Comparison of ENCODE assay signal across 22 cellular contexts in the genomic region with DNA sequence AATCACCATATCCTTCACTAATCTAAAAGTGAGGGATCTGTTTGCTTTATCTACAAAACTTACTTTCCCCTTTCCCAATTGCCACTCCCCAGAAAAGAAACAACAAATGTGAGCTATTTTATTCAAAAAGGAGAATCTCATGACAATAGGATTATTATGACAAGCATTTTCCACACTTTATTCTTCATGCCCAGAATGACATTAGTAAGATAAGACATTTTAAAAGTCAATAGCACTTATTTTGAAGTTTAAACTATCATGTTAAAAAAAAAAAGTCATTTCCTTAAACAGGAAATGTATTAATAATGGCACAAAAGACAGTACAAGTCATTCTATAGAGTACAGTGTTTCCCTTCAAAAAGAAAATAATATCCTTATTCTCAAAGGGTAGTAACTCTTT. TPM values are rescaled to one million over a fixed set of nuclear protein-coding genes. Genes with fewer than 3 reads are reported as not detected.
DNase-seq lines count a peak whose midpoint lies in the region; ATAC-seq, FAIRE-seq and TF ChIP-seq lines count a peak whose summit lies in the region.
"Had no signal": no experiment of that assay in that cellular context is flagged by ENCODE, and none has a peak within 500 bp of the region (broad histone marks: within the 10 kb centered on the region; RNA-seq: fewer than 3 reads in every experiment).

No MANE protein-coding gene starts in this region.

- H3K4me1 Mint-ChIP-seq in Caco-2 (ENCODE audit: low read depth, unreplicated experiment), result no peaks in the 10 kb centered on the region

- TF ChIP-seq RAD21 in HepG2 (CRISPR knock-in tag; IDR thresholded peaks at IDR 0.05), result no peak

- no peaks in the 10 kb centered on the region for H4K20me1 ChIP-seq in HepG2 (ENCODE audit: insufficient read depth, low read length)
- no peaks in the 10 kb centered on the region for H4K20me1 ChIP-seq in endothelial cell of umbilical vein (replicated peaks; ENCODE audit: control insufficient read depth, extremely low read depth, insufficient read depth, low read length)
- H4K20me1 ChIP-seq: BLaER1 treated with 17β-estradiol and CSF1 and Interleukin-3, amounts not matched to agents 10 nM and 100 nM had no signal

- H3K27me3 Mint-ChIP-seq in Caco-2 (ENCODE audit: insufficient read depth, unreplicated experiment), result peaks cover 16% of the 10 kb centered on the region

- H3K27me3 ChIP-seq in HepG2 (ENCODE audit: control insufficient read depth in 1 of 2, insufficient read depth in 2 of 2, low read length in 2 of 2) (peaks cover 3 to 19% of the 10 kb centered on the region in 2 experiments; a peak in 3 of 5 replicates), right lobe of liver (no peaks in the 10 kb centered on the region), endothelial cell of umbilical vein (ENCODE audit: control insufficient read depth in 2 of 2, insufficient read depth in 2 of 2, low read length in 2 of 2) (no peaks in the 10 kb centered on the region), Caco-2 (replicated peaks; ENCODE audit: control insufficient read depth, insufficient read depth, low read length) (no peaks in the 10 kb centered on the region)
- H3K27me3 ChIP-seq: BE2C had no signal

- POLR2A ChIA-PET in HepG2 (lab: Yijun Ruan, JAX) (no interaction called here), endothelial cell of umbilical vein (lab: Charles Lee) (no interaction called here), Caco-2 (lab: Charles Lee) (no interaction called here)

- H2AFZ ChIP-seq in HepG2 (ENCODE audit: low read length), result no peak overlapping the region
- no peak overlapping the region for H2AFZ ChIP-seq in endothelial cell of umbilical vein (ENCODE audit: low read depth, low read length)
- H2AFZ ChIP-seq: GM23338 had no signal

- FAIRE-seq in HepG2 (lab: Jason Lieb, UNC) (no peak), RCC 7860 (lab: Jason Lieb, UNC) (peak; percentile 11), endothelial cell of umbilical vein (lab: Jason Lieb, UNC) (no peak), GM19239 (lab: Jason Lieb, UNC) (no peak)
- FAIRE-seq: GM12878 had no signal

- H3K9ac ChIP-seq in HepG2 (ENCODE audit: insufficient read depth, low read depth, low read length) (no peak overlapping the region), endothelial cell of umbilical vein (replicated peaks; ENCODE audit: extremely low read depth, insufficient read depth, low read length) (no peak overlapping the region)
- H3K9ac ChIP-seq: BLaER1 treated with 17β-estradiol and CSF1 and Interleukin-3, amounts not matched to agents 10 nM and 100 nM had no signal

- no peak overlapping the region for H3K27ac Mint-ChIP-seq in Caco-2 (ENCODE audit: unreplicated experiment)
- H3K27ac Mint-ChIP-seq: CD14-positive monocyte; CD4-positive, alpha-beta memory T cell; GM23338; H9 had no signal

- H3K4me1 ChIP-seq in HepG2 (ENCODE audit: insufficient read depth, low read length) (peaks cover under 1% of the 10 kb centered on the region; the same call in 1 of the 2 replicates), right lobe of liver (peaks cover 0 to under 1% (median 0%) of the 10 kb centered on the region in 4 donors), endothelial cell of umbilical vein (ENCODE audit: control insufficient read depth, extremely low read depth, insufficient read depth, low read length) (peaks cover 16% of the 10 kb centered on the region), Caco-2 (no peaks in the 10 kb centered on the region)
- H3K4me1 ChIP-seq: BE2C; BLaER1 treated with 17β-estradiol and CSF1 and Interleukin-3, amounts not matched to agents 10 nM and 100 nM had no signal

- no peaks in the 10 kb centered on the region for H3K36me3 Mint-ChIP-seq in Caco-2 (ENCODE audit: insufficient read depth, unreplicated experiment)
- H3K36me3 Mint-ChIP-seq: CD14-positive monocyte; CD4-positive, alpha-beta memory T cell had no signal

- H3K4me2 ChIP-seq in HepG2 (ENCODE audit: low read depth, low read length), result no peak overlapping the region
- H3K4me2 ChIP-seq in endothelial cell of umbilical vein (ENCODE audit: insufficient read depth, low read length), result peak overlapping the region; percentile 78
- H3K4me2 ChIP-seq: BLaER1 treated with 17β-estradiol and CSF1 and Interleukin-3, amounts not matched to agents 10 nM and 100 nM; GM23338 had no signal

- no peak overlapping the region for H3K4me3 Mint-ChIP-seq in Caco-2 (ENCODE audit: unreplicated experiment)
- H3K4me3 Mint-ChIP-seq: CD14-positive monocyte; CD4-positive, alpha-beta memory T cell; GM23338; H9 had no signal

- no peak overlapping the region for H3K27ac ChIP-seq in HepG2 (ENCODE audit: extremely low read length, insufficient read depth, low read length)
- H3K27ac ChIP-seq in right lobe of liver, result no peak overlapping the region
- H3K27ac ChIP-seq in endothelial cell of umbilical vein (ENCODE audit: insufficient read depth, low read depth, low read length), result peak overlapping the region; percentile 26
- H3K27ac ChIP-seq: 22Rv1; BLaER1 treated with 17β-estradiol and CSF1 and Interleukin-3, amounts not matched to agents 10 nM and 100 nM had no signal

- TF ChIP-seq POLR2A in HepG2 (IDR thresholded peaks at IDR 0.05; ENCODE audit: insufficient read depth in 1 of 2, low read depth in 2 of 2, low read length in 2 of 2) (no peak), right lobe of liver (IDR thresholded peaks at IDR 0.05) (no peak), endothelial cell of umbilical vein (IDR thresholded peaks at IDR 0.05; ENCODE audit: low read depth, low read length) (no peak)

- in situ Hi-C loops in HepG2 (cut with HindIII; ENCODE audit: extremely low pct_ligation_motif_present, low pct_unique_long_range_greater_than_20kb), result no loop called here

- DNase-seq in HepG2 (ENCODE audit: low spot score) (no peak), right lobe of liver (no peak), RCC 7860 (ENCODE audit: low spot score) (no peak), endothelial cell of umbilical vein (ENCODE audit: low read depth, low spot score) (peak; percentile 59), GM19239 (ENCODE audit: insufficient read length, low spot score) (no peak), Caco-2 (no peak)
- DNase-seq: ACHN; AML-193; BE2C; CD4-positive, alpha-beta memory T cell; COR-L47; DMS153; DND-41; GDM1; H9 had no signal

- H3K9me3 ChIP-seq in HepG2 (ENCODE audit: low read length) (no peaks in the 10 kb centered on the region), right lobe of liver (no peaks in the 10 kb centered on the region), endothelial cell of umbilical vein (replicated peaks; ENCODE audit: control insufficient read depth, insufficient read depth, low read length) (no peaks in the 10 kb centered on the region), Caco-2 (no peaks in the 10 kb centered on the region)
- H3K9me3 ChIP-seq: BE2C; BLaER1 treated with 17β-estradiol and CSF1 and Interleukin-3, amounts not matched to agents 10 nM and 100 nM had no signal

- no peaks in the 10 kb centered on the region for H3K9me1 ChIP-seq in endothelial cell of umbilical vein (replicated peaks; ENCODE audit: control insufficient read depth, extremely low read depth, insufficient read depth, low read length)

- no TSS peak for BruUV-seq in HepG2 (replicated peaks; lab: Mats Ljungman, UMichigan)
- no TSS peak for BruUV-seq in endothelial cell of umbilical vein (replicated peaks; lab: Mats Ljungman, UMichigan)
- no TSS peak for BruUV-seq in Caco-2 (replicated peaks; lab: Mats Ljungman, UMichigan)

- no peak for ATAC-seq in HepG2
- ATAC-seq in right lobe of liver, result no peak
- ATAC-seq in HG02623 (IDR thresholded peaks at IDR 0.05; ENCODE audit: unreplicated experiment), result no peak
- ATAC-seq: GM12878, GM23338, HCT116 had no signal

- intact Hi-C loops in HepG2 (cut with micrococcal nuclease; ENCODE audit: unreplicated experiment) (no loop called here), right lobe of liver (cut with DNase I) (no loop called here), endothelial cell of umbilical vein (cut with micrococcal nuclease) (no loop called here), Caco-2 (cut with micrococcal nuclease; ENCODE audit: unreplicated experiment) (no loop called here)

- TF ChIP-seq CTCF in HepG2 (CRISPR knock-in tag; IDR thresholded peaks at IDR 0.05) (no peak), right lobe of liver (IDR thresholded peaks at IDR 0.05) (no peak), endothelial cell of umbilical vein (IDR thresholded peaks at IDR 0.05; ENCODE audit: extremely low read depth in 1 of 2, insufficient read depth in 1 of 2, low read depth in 1 of 2, low read length in 2 of 2) (no peak), Caco-2 (IDR thresholded peaks at IDR 0.05; ENCODE audit: insufficient read depth in 1 of 2, low read depth in 1 of 2, low read length in 1 of 2, severe bottlenecking in 1 of 2, unreplicated experiment in 1 of 2) (no peak)

- H3K4me3 ChIP-seq in HepG2 (replicated peaks in 1 of 3; ENCODE audit: insufficient read depth in 1 of 3, low read depth in 2 of 3, low read length in 3 of 3) (no peak overlapping the region), right lobe of liver (no peak overlapping the region), endothelial cell of umbilical vein (replicated peaks in 1 of 3; ENCODE audit: insufficient read depth in 1 of 3, low read depth in 1 of 3, low read length in 3 of 3) (no peak overlapping the region), Caco-2 (ENCODE audit: low read depth, low read length) (no peak overlapping the region)
- H3K4me3 ChIP-seq: BLaER1 treated with 17β-estradiol and CSF1 and Interleukin-3, amounts not matched to agents 10 nM and 100 nM; GM12878; GM23338 had no signal

- TF ChIP-seq EP300 in HepG2 (IDR thresholded peaks at IDR 0.05; ENCODE audit: low read depth in 2 of 2, low read length in 2 of 2), result no peak
- no peak for TF ChIP-seq EP300 in HepG2 (CRISPR knock-in tag; IDR thresholded peaks at IDR 0.05; ENCODE audit: borderline replicate concordance)

- no peaks in the 10 kb centered on the region for H3K79me2 ChIP-seq in HepG2 (ENCODE audit: insufficient read depth, low read length)
- no peaks in the 10 kb centered on the region for H3K79me2 ChIP-seq in endothelial cell of umbilical vein (ENCODE audit: control insufficient read depth, insufficient read depth, low read length)

- no peaks in the 10 kb centered on the region for H3K36me3 ChIP-seq in HepG2 (replicated peaks in 1 of 2; ENCODE audit: control insufficient read depth in 1 of 2, insufficient read depth in 2 of 2, low read length in 2 of 2)
- no peaks in the 10 kb centered on the region for H3K36me3 ChIP-seq in right lobe of liver
- H3K36me3 ChIP-seq in endothelial cell of umbilical vein (ENCODE audit: control insufficient read depth in 2 of 2, extremely low read depth in 1 of 2, insufficient read depth in 2 of 2, low read length in 2 of 2), result no peaks in the 10 kb centered on the region
- H3K36me3 ChIP-seq in Caco-2 (ENCODE audit: control insufficient read depth, insufficient read depth, low read length), result no peaks in the 10 kb centered on the region
- H3K36me3 ChIP-seq: BE2C; BLaER1 treated with 17β-estradiol and CSF1 and Interleukin-3, amounts not matched to agents 10 nM and 100 nM had no signal

- CTCF ChIA-PET in HepG2 (lab: Yijun Ruan, JAX; ENCODE audit: low intra/inter-chr PET ratio, low total read pairs), result no interaction called here
- CTCF ChIA-PET in endothelial cell of umbilical vein (lab: Charles Lee), result interaction anchor here (1.0 to 1.7 kb wide), 5 partner anchors 11 to 1027 kb away, joined by 3 to 6 read pairs (median 3); no protein-coding TSS in a partner anchor
- CTCF ChIA-PET in Caco-2 (lab: Charles Lee), result no interaction called here

- H3K9me3 Mint-ChIP-seq in Caco-2 (ENCODE audit: unreplicated experiment), result no peaks in the 10 kb centered on the region
- H3K9me3 Mint-ChIP-seq: GM23338, H9 had no signal

- dilution Hi-C loops in endothelial cell of umbilical vein (cut with MboI; ENCODE audit: extremely low pct_ligation_motif_present, low sequenced_read_pairs), result no loop called here

RNA-seq across cellular contexts. Expression of a gene that starts 58.8 kb away (rescaled TPM):
- total RNA-seq in HepG2 (2016; rRNA removed; fragmentation: Illumina TruSeq; extraction: Trizol), result 97.7 and 164 TPM in 2 replicates
- 14.2 and 15.3 TPM in 2 replicates for total RNA-seq in HepG2 (2016; cell fraction: cytosol; rRNA removed; fragmentation: Illumina TruSeq; extraction: Trizol; ENCODE audit: low read depth)
- 105 and 171 TPM in 2 replicates for total RNA-seq in HepG2 (2016; cell fraction: insoluble cytoplasmic fraction; rRNA removed; fragmentation: Illumina TruSeq; extraction: Trizol)
- total RNA-seq in HepG2 (2016; cell fraction: membrane; rRNA removed; fragmentation: Illumina TruSeq; extraction: Trizol), result 84.7 and 87.9 TPM in 2 replicates
- 152 and 163 TPM in 2 replicates for total RNA-seq in HepG2 (2016; cell fraction: nucleus; rRNA removed; fragmentation: Illumina TruSeq; extraction: Trizol)
- 52.3 and 73.3 TPM in 2 replicates for polyA plus RNA-seq in HepG2 (2011; rRNA removed)
- 28.9 and 35.7 TPM in 2 replicates for polyA plus RNA-seq in HepG2 (2011; cell fraction: cytosol; rRNA removed)
- 80.5 and 102 TPM in 2 replicates for polyA plus RNA-seq in HepG2 (2011; cell fraction: nucleus; rRNA removed)
- polyA plus RNA-seq in HepG2 (2012), result 166 and 486 TPM in 2 replicates
- polyA plus RNA-seq in HepG2 (2016; cell fraction: cytosol; fragmentation: Illumina TruSeq; extraction: Trizol; ENCODE audit: low read depth), result 36.5 and 45.0 TPM in 2 replicates
- 1,088 and 1,120 TPM in 2 replicates for polyA plus RNA-seq in HepG2 (2016; cell fraction: insoluble cytoplasmic fraction; fragmentation: Illumina TruSeq; extraction: Trizol; ENCODE audit: low read depth)
- 139 and 151 TPM in 2 replicates for polyA plus RNA-seq in HepG2 (2016; cell fraction: membrane; fragmentation: Illumina TruSeq; extraction: Trizol; ENCODE audit: low read depth)
- polyA plus RNA-seq in HepG2 (2016; cell fraction: nucleus; fragmentation: Illumina TruSeq; extraction: Trizol; ENCODE audit: insufficient read depth, low read depth), result 525 and 575 TPM in 2 replicates
- polyA minus RNA-seq in HepG2 (2011; rRNA and poly(A)+ RNA removed; ENCODE audit: low replicate concordance), result 11.2 and 12.3 TPM in 2 replicates
- polyA minus RNA-seq in HepG2 (2011; cell fraction: cytosol; rRNA and poly(A)+ RNA removed), result 34.8 and 38.9 TPM in 2 replicates
- polyA minus RNA-seq in HepG2 (2011; cell fraction: nucleus; rRNA and poly(A)+ RNA removed), result 205 and 222 TPM in 2 replicates
- 10 to 100 TPM; 22.4 to 70.4 (median 54.8) TPM for total RNA-seq in right lobe of liver
- 316 and 322 TPM in 2 replicates for total RNA-seq in endothelial cell of umbilical vein
- 28.0 and 57.5 TPM in 2 replicates for polyA plus RNA-seq in endothelial cell of umbilical vein
- polyA plus RNA-seq in endothelial cell of umbilical vein (2011; cell fraction: cytosol; rRNA removed), result 143 and 159 TPM in 2 replicates
- polyA plus RNA-seq in endothelial cell of umbilical vein (2011; cell fraction: nucleus; rRNA removed), result 136 and 204 TPM in 2 replicates
- polyA plus RNA-seq in endothelial cell of umbilical vein (2012), result 422 and 615 TPM in 2 replicates
- 35.6 and 37.0 TPM in 2 replicates for polyA minus RNA-seq in endothelial cell of umbilical vein
- polyA minus RNA-seq in endothelial cell of umbilical vein (2011; cell fraction: cytosol; rRNA and poly(A)+ RNA removed), result 18.1 TPM
- polyA minus RNA-seq in endothelial cell of umbilical vein (2011; cell fraction: nucleus; rRNA and poly(A)+ RNA removed), result 70.6 and 119 TPM in 2 replicates
- total RNA-seq in Caco-2 (2022), result 322 and 332 TPM in 2 replicates
